Comparison of ENCODE assay signal across 1 cellular context in the genomic region with DNA sequence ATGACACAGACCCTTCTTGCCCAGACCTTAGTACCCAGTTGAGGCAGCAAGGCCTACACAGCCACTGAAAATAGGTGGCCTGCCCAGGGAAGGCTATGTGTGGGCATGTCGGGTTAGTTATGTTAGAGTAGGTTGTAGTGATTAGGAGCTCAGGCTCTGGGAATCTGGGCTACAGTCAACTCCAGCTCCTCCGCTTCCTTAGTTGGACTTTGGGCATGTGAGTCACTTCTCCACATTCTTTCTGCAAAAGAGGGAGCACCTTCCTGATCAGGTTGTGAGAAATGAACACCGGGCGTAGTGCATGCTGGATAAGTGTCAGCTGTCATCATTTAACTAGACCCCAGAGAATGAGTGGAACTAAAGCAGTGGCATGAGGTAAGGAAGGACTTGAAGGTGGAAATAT.
TF ChIP-seq lines count a peak whose summit lies in the region.

No MANE protein-coding gene starts in this region.

TF ChIP-seq in HepG2, 621 proteins besides CTCF, POLR2A, EP300 and RAD21 (continued from another document and continues in another):
- TF ChIP-seq SSRP1 (CRISPR knock-in tag; IDR thresholded peaks at IDR 0.05) (peak; percentile 30; the same call in 1 of the 2 replicates), SALL1 (CRISPR knock-in tag; IDR thresholded peaks at IDR 0.05) (peak; percentile 77), ZKSCAN5 (CRISPR knock-in tag; IDR thresholded peaks at IDR 0.05) (0 out of 2 replicates have a peak, but pooled peaks have one; percentile 50), ZNF746 (CRISPR knock-in tag; IDR thresholded peaks at IDR 0.05) (0 out of 2 replicates have a peak, but pooled peaks have one; percentile 21), PPARG (CRISPR knock-in tag; conservative IDR thresholded peaks at IDR 0.05) (peak; percentile 54; the same call in 1 of the 2 replicates), HNF4G (IDR thresholded peaks at IDR 0.05; ENCODE audit: borderline replicate concordance, low read depth, low read length) (peak; percentile 74; the same call in 1 of the 2 replicates), HNF4G (CRISPR knock-in tag; IDR thresholded peaks at IDR 0.05; ENCODE audit: borderline replicate concordance, low read depth) (no peak; the same call in 1 of the 2 replicates), HDAC2 (CRISPR knock-in tag; IDR thresholded peaks at IDR 0.05) (peak; percentile 61; the same call in 1 of the 2 replicates), FOSL2 (CRISPR knock-in tag; IDR thresholded peaks at IDR 0.05) (peak; percentile 98), FOXA3 (CRISPR knock-in tag; IDR thresholded peaks at IDR 0.05) (peak; percentile 29; the same call in 1 of the 2 replicates), SETDB1 (CRISPR knock-in tag; IDR thresholded peaks at IDR 0.05; ENCODE audit: borderline replicate concordance) (no peak), ZBTB20 (CRISPR knock-in tag; IDR thresholded peaks at IDR 0.05; ENCODE audit: borderline replicate concordance, low read depth) (peak; percentile 47; the same call in 1 of the 2 replicates), SCMH1 (CRISPR knock-in tag; IDR thresholded peaks at IDR 0.05; ENCODE audit: borderline replicate concordance) (no peak), THAP11 (CRISPR knock-in tag; IDR thresholded peaks at IDR 0.05) (peak; percentile 55; the same call in 1 of the 2 replicates), EED (CRISPR knock-in tag; IDR thresholded peaks at IDR 0.05) (no peak), SMC3 (IDR thresholded peaks at IDR 0.05; ENCODE audit: low read length) (peak; percentile 18), ZSCAN9 (CRISPR knock-in tag; IDR thresholded peaks at IDR 0.05; ENCODE audit: borderline replicate concordance) (0 out of 2 replicates have a peak, but pooled peaks have one; percentile 23), FOXM1 (CRISPR knock-in tag; IDR thresholded peaks at IDR 0.05) (no peak), ZNF607 (CRISPR knock-in tag; IDR thresholded peaks at IDR 0.05; ENCODE audit: borderline replicate concordance) (0 out of 2 replicates have a peak, but pooled peaks have one; percentile 34), ZNF543 (CRISPR knock-in tag; IDR thresholded peaks at IDR 0.05) (peak; percentile 65; the same call in 1 of the 2 replicates), MTA1 (CRISPR knock-in tag; IDR thresholded peaks at IDR 0.05; ENCODE audit: borderline replicate concordance) (no peak), JUNB (CRISPR knock-in tag; IDR thresholded peaks at IDR 0.05; ENCODE audit: borderline replicate concordance) (peak; percentile 85; the same call in 1 of the 2 replicates), ZNF143 (CRISPR knock-in tag; IDR thresholded peaks at IDR 0.05) (peak; percentile 68), POLR2AphosphoS2 (IDR thresholded peaks at IDR 0.05; ENCODE audit: low read depth, low read length) (no peak), SOX13 (IDR thresholded peaks at IDR 0.05) (no peak; the same call in 1 of the 2 replicates), SOX13 (CRISPR knock-in tag; conservative IDR thresholded peaks at IDR 0.05 in 1 of 2, IDR thresholded peaks at IDR 0.05 in 1 of 2) (peak in 1 of 2 experiments; percentile 52; a peak in 1 of 4 replicates), ZFP82 (CRISPR knock-in tag; IDR thresholded peaks at IDR 0.05; ENCODE audit: borderline replicate concordance) (no peak), MTF1 (CRISPR knock-in tag; IDR thresholded peaks at IDR 0.05) (no peak), NCOA2 (CRISPR knock-in tag; IDR thresholded peaks at IDR 0.05) (0 out of 2 replicates have a peak, but pooled peaks have one; percentile 25), ZNF234 (CRISPR knock-in tag; conservative IDR thresholded peaks at IDR 0.05) (no peak), ZNF263 (CRISPR knock-in tag; IDR thresholded peaks at IDR 0.05) (peak; percentile 99), HMG20A (CRISPR knock-in tag; IDR thresholded peaks at IDR 0.05; ENCODE audit: borderline replicate concordance) (peak; percentile 69), SOX5 (CRISPR knock-in tag; IDR thresholded peaks at IDR 0.05; ENCODE audit: borderline replicate concordance) (peak; percentile 68; the same call in 1 of the 2 replicates), JUND (CRISPR knock-in tag; IDR thresholded peaks at IDR 0.05) (peak; percentile 93), ZNF501 (CRISPR knock-in tag; IDR thresholded peaks at IDR 0.05) (no peak), SIX4 (CRISPR knock-in tag; IDR thresholded peaks at IDR 0.05) (0 out of 2 replicates have a peak, but pooled peaks have one; percentile 61), YEATS4 (CRISPR knock-in tag; IDR thresholded peaks at IDR 0.05; ENCODE audit: borderline replicate concordance) (peak; percentile 37; the same call in 1 of the 2 replicates), PITX1 (CRISPR knock-in tag; IDR thresholded peaks at IDR 0.05) (peak; percentile 27; the same call in 1 of the 2 replicates), ZSCAN30 (CRISPR knock-in tag; IDR thresholded peaks at IDR 0.05) (no peak)
- TF ChIP-seq, protein P1, sequence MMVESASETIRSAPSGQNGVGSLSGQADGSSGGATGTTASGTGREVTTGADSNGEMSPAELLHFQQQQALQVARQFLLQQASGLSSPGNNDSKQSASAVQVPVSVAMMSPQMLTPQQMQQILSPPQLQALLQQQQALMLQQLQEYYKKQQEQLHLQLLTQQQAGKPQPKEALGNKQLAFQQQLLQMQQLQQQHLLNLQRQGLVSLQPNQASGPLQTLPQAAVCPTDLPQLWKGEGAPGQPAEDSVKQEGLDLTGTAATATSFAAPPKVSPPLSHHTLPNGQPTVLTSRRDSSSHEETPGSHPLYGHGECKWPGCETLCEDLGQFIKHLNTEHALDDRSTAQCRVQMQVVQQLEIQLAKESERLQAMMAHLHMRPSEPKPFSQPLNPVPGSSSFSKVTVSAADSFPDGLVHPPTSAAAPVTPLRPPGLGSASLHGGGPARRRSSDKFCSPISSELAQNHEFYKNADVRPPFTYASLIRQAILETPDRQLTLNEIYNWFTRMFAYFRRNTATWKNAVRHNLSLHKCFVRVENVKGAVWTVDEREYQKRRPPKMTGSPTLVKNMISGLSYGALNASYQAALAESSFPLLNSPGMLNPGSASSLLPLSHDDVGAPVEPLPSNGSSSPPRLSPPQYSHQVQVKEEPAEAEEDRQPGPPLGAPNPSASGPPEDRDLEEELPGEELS (CRISPR knock-in tag; IDR thresholded peaks at IDR 0.05) = peak; percentile 58
- TF ChIP-seq, protein P2, sequence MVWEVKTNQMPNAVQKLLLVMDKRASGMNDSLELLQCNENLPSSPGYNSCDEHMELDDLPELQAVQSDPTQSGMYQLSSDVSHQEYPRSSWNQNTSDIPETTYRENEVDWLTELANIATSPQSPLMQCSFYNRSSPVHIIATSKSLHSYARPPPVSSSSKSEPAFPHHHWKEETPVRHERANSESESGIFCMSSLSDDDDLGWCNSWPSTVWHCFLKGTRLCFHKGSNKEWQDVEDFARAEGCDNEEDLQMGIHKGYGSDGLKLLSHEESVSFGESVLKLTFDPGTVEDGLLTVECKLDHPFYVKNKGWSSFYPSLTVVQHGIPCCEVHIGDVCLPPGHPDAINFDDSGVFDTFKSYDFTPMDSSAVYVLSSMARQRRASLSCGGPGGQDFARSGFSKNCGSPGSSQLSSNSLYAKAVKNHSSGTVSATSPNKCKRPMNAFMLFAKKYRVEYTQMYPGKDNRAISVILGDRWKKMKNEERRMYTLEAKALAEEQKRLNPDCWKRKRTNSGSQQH (CRISPR knock-in tag; IDR thresholded peaks at IDR 0.05; ENCODE audit: low read depth) = peak; percentile 55
- TF ChIP-seq, protein P3, sequence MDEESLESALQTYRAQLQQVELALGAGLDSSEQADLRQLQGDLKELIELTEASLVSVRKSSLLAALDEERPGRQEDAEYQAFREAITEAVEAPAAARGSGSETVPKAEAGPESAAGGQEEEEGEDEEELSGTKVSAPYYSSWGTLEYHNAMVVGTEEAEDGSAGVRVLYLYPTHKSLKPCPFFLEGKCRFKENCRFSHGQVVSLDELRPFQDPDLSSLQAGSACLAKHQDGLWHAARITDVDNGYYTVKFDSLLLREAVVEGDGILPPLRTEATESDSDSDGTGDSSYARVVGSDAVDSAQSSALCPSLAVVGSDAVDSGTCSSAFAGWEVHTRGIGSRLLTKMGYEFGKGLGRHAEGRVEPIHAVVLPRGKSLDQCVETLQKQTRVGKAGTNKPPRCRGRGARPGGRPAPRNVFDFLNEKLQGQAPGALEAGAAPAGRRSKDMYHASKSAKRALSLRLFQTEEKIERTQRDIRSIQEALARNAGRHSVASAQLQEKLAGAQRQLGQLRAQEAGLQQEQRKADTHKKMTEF (CRISPR knock-in tag; IDR thresholded peaks at IDR 0.05) = 0 out of 2 replicates have a peak, but pooled peaks have one; percentile 44
- TF ChIP-seq, protein P4, sequence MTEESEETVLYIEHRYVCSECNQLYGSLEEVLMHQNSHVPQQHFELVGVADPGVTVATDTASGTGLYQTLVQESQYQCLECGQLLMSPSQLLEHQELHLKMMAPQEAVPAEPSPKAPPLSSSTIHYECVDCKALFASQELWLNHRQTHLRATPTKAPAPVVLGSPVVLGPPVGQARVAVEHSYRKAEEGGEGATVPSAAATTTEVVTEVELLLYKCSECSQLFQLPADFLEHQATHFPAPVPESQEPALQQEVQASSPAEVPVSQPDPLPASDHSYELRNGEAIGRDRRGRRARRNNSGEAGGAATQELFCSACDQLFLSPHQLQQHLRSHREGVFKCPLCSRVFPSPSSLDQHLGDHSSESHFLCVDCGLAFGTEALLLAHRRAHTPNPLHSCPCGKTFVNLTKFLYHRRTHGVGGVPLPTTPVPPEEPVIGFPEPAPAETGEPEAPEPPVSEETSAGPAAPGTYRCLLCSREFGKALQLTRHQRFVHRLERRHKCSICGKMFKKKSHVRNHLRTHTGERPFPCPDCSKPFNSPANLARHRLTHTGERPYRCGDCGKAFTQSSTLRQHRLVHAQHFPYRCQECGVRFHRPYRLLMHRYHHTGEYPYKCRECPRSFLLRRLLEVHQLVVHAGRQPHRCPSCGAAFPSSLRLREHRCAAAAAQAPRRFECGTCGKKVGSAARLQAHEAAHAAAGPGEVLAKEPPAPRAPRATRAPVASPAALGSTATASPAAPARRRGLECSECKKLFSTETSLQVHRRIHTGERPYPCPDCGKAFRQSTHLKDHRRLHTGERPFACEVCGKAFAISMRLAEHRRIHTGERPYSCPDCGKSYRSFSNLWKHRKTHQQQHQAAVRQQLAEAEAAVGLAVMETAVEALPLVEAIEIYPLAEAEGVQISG (CRISPR knock-in tag; IDR thresholded peaks at IDR 0.05) = peak; percentile 37; the same call in 1 of the 2 replicates
- TF ChIP-seq, protein P5, sequence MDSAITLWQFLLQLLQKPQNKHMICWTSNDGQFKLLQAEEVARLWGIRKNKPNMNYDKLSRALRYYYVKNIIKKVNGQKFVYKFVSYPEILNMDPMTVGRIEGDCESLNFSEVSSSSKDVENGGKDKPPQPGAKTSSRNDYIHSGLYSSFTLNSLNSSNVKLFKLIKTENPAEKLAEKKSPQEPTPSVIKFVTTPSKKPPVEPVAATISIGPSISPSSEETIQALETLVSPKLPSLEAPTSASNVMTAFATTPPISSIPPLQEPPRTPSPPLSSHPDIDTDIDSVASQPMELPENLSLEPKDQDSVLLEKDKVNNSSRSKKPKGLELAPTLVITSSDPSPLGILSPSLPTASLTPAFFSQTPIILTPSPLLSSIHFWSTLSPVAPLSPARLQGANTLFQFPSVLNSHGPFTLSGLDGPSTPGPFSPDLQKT (CRISPR knock-in tag; IDR thresholded peaks at IDR 0.05; ENCODE audit: borderline replicate concordance) = no peak
- TF ChIP-seq, protein P6, sequence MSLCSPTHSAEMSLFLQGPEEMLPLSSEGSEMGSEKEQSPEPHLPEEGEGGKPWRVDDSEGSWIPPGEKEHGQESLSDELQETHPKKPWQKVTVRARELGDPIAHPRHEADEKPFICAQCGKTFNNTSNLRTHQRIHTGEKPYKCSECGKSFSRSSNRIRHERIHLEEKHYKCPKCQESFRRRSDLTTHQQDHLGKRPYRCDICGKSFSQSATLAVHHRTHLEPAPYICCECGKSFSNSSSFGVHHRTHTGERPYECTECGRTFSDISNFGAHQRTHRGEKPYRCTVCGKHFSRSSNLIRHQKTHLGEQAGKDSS (CRISPR knock-in tag; IDR thresholded peaks at IDR 0.05; ENCODE audit: borderline replicate concordance, low read depth) = peak; percentile 54; the same call in 1 of the 2 replicates
- TF ChIP-seq, protein P7, sequence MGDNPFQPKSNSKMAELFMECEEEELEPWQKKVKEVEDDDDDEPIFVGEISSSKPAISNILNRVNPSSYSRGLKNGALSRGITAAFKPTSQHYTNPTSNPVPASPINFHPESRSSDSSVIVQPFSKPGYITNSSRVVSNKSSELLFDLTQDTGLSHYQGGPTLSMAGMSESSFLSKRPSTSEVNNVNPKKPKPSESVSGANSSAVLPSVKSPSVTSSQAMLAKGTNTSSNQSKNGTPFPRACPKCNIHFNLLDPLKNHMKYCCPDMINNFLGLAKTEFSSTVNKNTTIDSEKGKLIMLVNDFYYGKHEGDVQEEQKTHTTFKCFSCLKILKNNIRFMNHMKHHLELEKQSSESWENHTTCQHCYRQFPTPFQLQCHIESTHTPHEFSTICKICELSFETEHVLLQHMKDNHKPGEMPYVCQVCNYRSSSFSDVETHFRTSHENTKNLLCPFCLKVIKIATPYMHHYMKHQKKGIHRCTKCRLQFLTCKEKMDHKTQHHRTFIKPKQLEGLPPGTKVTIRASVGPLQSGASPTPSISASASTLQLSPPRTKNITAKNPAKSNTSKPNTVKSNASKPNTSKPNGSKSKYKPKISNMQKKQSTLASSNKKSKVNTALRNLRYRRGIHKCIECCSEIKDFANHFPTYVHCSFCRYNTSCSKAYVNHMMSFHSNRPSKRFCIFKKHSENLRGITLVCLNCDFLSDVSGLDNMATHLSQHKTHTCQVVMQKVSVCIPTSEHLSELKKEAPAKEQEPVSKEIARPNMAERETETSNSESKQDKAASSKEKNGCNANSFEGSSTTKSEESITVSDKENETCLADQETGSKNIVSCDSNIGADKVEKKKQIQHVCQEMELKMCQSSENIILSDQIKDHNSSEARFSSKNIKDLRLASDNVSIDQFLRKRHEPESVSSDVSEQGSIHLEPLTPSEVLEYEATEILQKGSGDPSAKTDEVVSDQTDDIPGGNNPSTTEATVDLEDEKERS (CRISPR knock-in tag; IDR thresholded peaks at IDR 0.05) = 0 out of 2 replicates have a peak, but pooled peaks have one; percentile 21
- TF ChIP-seq, protein P8, sequence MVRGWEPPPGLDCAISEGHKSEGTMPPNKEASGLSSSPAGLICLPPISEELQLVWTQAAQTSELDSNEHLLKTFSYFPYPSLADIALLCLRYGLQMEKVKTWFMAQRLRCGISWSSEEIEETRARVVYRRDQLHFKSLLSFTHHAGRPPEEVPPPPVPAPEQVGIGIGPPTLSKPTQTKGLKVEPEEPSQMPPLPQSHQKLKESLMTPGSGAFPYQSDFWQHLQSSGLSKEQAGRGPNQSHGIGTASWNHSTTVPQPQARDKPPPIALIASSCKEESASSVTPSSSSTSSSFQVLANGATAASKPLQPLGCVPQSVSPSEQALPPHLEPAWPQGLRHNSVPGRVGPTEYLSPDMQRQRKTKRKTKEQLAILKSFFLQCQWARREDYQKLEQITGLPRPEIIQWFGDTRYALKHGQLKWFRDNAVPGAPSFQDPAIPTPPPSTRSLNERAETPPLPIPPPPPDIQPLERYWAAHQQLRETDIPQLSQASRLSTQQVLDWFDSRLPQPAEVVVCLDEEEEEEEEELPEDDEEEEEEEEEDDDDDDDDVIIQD (CRISPR knock-in tag; IDR thresholded peaks at IDR 0.05; ENCODE audit: low read depth) = peak; percentile 83
- TF ChIP-seq, protein P9, sequence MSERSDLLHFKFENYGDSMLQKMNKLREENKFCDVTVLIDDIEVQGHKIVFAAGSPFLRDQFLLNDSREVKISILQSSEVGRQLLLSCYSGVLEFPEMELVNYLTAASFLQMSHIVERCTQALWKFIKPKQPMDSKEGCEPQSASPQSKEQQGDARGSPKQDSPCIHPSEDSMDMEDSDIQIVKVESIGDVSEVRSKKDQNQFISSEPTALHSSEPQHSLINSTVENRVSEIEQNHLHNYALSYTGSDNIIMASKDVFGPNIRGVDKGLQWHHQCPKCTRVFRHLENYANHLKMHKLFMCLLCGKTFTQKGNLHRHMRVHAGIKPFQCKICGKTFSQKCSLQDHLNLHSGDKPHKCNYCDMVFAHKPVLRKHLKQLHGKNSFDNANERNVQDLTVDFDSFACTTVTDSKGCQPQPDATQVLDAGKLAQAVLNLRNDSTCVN (CRISPR knock-in tag; IDR thresholded peaks at IDR 0.05; ENCODE audit: borderline replicate concordance) = peak; percentile 40; the same call in 1 of the 2 replicates
